1 cellular context compared by ENCODE assay signal in the genomic region with DNA sequence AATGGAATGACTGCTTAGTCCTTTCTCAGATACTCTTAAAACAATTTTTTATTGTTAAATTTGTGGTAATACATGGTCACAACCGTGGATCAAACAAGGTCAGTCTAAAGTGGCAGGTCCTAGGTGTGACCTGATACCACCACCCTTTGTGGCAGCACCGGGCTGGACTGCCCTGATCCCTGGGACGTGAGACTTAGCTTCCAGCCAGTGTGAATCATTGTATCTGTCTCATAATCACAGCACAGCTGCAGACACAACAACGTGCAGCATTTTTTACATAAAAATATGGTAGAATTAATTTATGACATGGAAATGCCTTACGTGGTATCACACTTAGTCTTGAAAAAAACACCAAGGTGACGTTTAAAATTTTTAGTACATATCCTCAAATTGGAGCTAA.
TF ChIP-seq lines count a peak whose summit lies in the region.

No MANE protein-coding gene starts in this region.

TF ChIP-seq in GM12891, 5 proteins besides CTCF, POLR2A, EP300 and RAD21:
- TF ChIP-seq POU2F2 (IDR thresholded peaks at IDR 0.05; ENCODE audit: low read depth, low read length) (no peak), TAF1 (IDR thresholded peaks at IDR 0.05; ENCODE audit: low read depth, low read length) (no peak), POLR2AphosphoS5 (IDR thresholded peaks at IDR 0.05; ENCODE audit: low read depth, low read length) (no peak), PAX5 (IDR thresholded peaks at IDR 0.05; ENCODE audit: insufficient read depth, low read length, severe bottlenecking) (no peak), SPI1 (IDR thresholded peaks at IDR 0.05; ENCODE audit: low read depth, low read length) (no peak)
